ENCODE assay signal across 9 cellular contexts in the genomic region with DNA sequence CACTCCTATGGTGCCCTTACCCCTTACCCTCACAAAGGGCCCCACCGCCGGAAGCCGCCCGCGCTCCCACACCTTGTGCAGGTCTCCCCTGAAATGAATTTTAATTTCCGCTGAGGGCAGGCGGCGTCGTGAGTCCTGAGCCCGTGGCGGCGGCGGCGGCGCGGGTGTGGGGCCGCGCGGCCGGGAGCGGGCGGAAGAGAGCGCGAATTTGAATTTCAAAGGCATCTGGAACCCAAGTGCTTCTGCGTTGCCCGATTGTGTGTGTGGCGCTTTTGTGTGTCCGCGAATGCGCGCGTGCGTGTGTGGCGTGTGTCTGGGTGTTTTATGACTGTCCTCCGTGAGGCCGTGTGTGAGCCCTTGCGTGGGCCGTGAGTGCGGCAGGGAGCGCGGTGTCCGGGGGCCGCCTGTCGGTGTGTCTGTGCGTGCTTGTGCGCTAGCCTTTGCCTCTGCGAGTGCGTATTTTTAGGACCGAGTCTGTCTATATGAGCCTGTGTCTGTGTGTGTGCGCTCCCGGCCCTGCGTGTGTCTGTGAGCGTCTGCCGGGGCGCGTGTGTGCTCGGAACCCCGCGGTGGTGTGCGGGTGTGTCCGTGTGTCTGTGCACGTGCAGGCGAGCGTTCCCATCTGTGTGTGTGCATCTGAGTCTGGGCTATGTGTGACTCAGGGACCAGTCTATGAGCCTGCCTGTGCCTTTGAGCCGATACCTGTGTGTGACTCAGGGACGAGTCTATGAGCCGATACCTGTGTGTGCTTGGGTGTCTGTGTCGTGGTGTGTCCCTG. TPM values are rescaled to one million over a fixed set of nuclear protein-coding genes. Genes with fewer than 3 reads are reported as not detected.
A peak's percentile ranks its signal among the peaks of the same experiment; 100 is the strongest.
DNase-seq lines count a peak whose midpoint lies in the region; ATAC-seq and TF ChIP-seq lines count a peak whose summit lies in the region.
"Had no signal": no experiment of that assay in that cellular context is flagged by ENCODE, and none has a peak within 500 bp of the region (broad histone marks: within the 10 kb centered on the region; RNA-seq: fewer than 3 reads in every experiment).

No MANE protein-coding gene starts in this region.

- H3K4me3 ChIP-seq in ectodermal cell (ENCODE audit: insufficient read depth, low read depth, low read length), result peak overlapping the region; percentile 27

- H3K36me3 ChIP-seq in ectodermal cell (ENCODE audit: control insufficient read depth, insufficient read depth, low read length), result no peaks in the 10 kb centered on the region

- peaks cover 55% of the 10 kb centered on the region for H3K27me3 ChIP-seq in ectodermal cell (ENCODE audit: control insufficient read depth, insufficient read depth, low read length, poor library complexity, severe bottlenecking)

- 10 to 11% methylated on average over 68 of the region's 68 CpGs for WGBS in ectodermal cell, 2 experiments

- no peak overlapping the region for H3K27ac ChIP-seq in ectodermal cell (ENCODE audit: insufficient read depth, low read depth, low read length, poor library complexity, severe bottlenecking)

- DNase-seq in AG20443 (ENCODE audit: low spot score), result peak; percentile 34
- peak; percentile 73 for DNase-seq in activated CD4-positive, alpha-beta T cell treated with anti-CD3 and anti-CD28 coated beads for 48 hours
- DNase-seq in omental fat pad (ENCODE audit: low spot score), result no peak
- no peak for DNase-seq in GM19240 (ENCODE audit: insufficient read length, low spot score)
- no peak for DNase-seq in glomerular visceral epithelial cell (ENCODE audit: extremely low spot score)
- DNase-seq: GF-D8 had no signal

- ATAC-seq in omental fat pad (ENCODE audit: low FRiP score), result peak; percentile 26
- ATAC-seq in HG02759 (IDR thresholded peaks at IDR 0.05; ENCODE audit: unreplicated experiment), result no peak
- ATAC-seq in GM18907 (IDR thresholded peaks at IDR 0.05; ENCODE audit: unreplicated experiment), result no peak

- H3K4me1 ChIP-seq in ectodermal cell (ENCODE audit: control insufficient read depth, insufficient read depth, low read length), result peaks cover 28% of the 10 kb centered on the region

- TF ChIP-seq CTCF in omental fat pad (IDR thresholded peaks at IDR 0.05), result no peak

- no peaks in the 10 kb centered on the region for H3K9me3 ChIP-seq in ectodermal cell (ENCODE audit: control insufficient read depth, low read length)

RNA-seq across cellular contexts. Expression of gene ADGRB2, which starts 7.9 kb away (rescaled TPM):
- polyA plus RNA-seq in ectodermal cell (2013, experiment 1 of 4), result 19.7 TPM
- 23.9 TPM for polyA plus RNA-seq in ectodermal cell (2013, experiment 2 of 4)
- 20.4 TPM for polyA plus RNA-seq in ectodermal cell (2013, experiment 3 of 4)
- 24.6 TPM for polyA plus RNA-seq in ectodermal cell (2013, experiment 4 of 4)
- total RNA-seq in omental fat pad, result 1 to 10 TPM in 3 of 4 donors, under 1 TPM in 1; 0.79 to 7.5 (median 3.3) TPM

RNA-seq across cellular contexts. Expression of gene SPOCD1, which starts 43.7 kb away (rescaled TPM):
- 1.9 TPM for polyA plus RNA-seq in ectodermal cell (2013, experiment 1 of 4)
- polyA plus RNA-seq in ectodermal cell (2013, experiment 2 of 4), result 3.5 TPM
- polyA plus RNA-seq in ectodermal cell (2013, experiment 3 of 4), result 2.0 TPM
- 2.9 TPM for polyA plus RNA-seq in ectodermal cell (2013, experiment 4 of 4)
- 10 to 100 TPM in 2 of 4 donors, under 1 TPM in 1, not detected in 1; 0.63 to 23.9 (median 23.2) TPM for total RNA-seq in omental fat pad

Comparison
In these comparisons a context has a peak if more than half of its experiments do, and no peak if none do; other contexts are left out.
1. DNase-seq: peak in AG20443 (single experiment) and activated CD4-positive, alpha-beta T cell treated with anti-CD3 and anti-CD28 coated beads for 48 hours (single experiment); none in omental fat pad (single experiment), GM19240 (single experiment) and glomerular visceral epithelial cell (single experiment).